In the genomic region with DNA sequence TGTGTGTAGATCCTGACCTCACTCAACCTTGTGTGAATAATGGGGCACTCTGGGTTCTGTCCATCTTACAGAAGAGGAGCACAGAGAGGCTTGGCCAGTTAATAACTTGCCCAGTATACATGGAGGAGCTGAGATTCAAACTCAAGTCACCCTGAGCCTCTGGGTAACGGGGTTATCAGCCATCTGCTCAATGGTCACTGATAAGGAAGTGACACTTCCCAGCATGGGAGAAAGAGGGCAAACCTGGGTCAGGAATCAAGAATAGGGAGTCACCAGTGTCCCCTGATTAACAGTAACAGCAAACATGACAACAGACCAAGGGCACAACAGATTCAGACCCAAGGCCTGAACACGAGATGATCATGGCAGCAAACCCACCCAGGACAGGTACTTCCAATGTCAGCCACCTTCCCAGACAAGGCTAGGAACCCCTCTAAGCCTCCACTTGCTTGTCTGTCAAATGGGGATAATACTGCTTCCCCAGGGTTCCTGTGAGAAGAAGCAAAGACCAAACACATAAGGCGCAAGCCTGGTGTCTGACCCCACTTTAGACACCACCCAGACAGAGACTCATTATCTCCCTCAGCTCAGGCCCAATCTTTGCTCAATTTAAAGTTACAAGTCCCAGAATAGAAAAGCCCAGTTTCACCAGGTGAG, we compare ENCODE assay signal across 19 cellular contexts. TPM values are rescaled to one million over a fixed set of nuclear protein-coding genes. Genes with fewer than 3 reads are reported as not detected.
DNase-seq lines count a peak whose midpoint lies in the region; ATAC-seq, FAIRE-seq and TF ChIP-seq lines count a peak whose summit lies in the region.
"Had no signal": no experiment of that assay in that cellular context is flagged by ENCODE, and none has a peak within 500 bp of the region (broad histone marks: within the 10 kb centered on the region; RNA-seq: fewer than 3 reads in every experiment).

No MANE protein-coding gene starts in this region.

- H3K36me3 Mint-ChIP-seq in activated naive CD8-positive, alpha-beta T cell treated with anti-CD3 and anti-CD28 coated beads for 36 hours: no peaks in the 10 kb centered on the region
- no peaks in the 10 kb centered on the region for H3K36me3 Mint-ChIP-seq in activated naive CD8-positive, alpha-beta T cell treated with anti-CD3 and anti-CD28 coated beads, Interleukin-2, amount 50 U/mL, for 24 hours (ENCODE audit: low read depth)
- H3K36me3 Mint-ChIP-seq: natural killer cell; stimulated activated memory B cell treated with anti-CD40 and anti-IgM and Interleukin-4, amounts not matched to agents 10 μg/mL and 1 μg/mL and 100 μg/mL, for 72 hours had no signal

- CTCF ChIA-PET in K562 (lab: Yijun Ruan, JAX; ENCODE audit: low intra/inter-chr PET ratio): no interaction called here

- POLR2A ChIA-PET in K562 (lab: Yijun Ruan, JAX): interaction anchor here (0.7 kb wide), 1 partner anchor 15 kb away, joined by 3 read pairs; no protein-coding TSS in a partner anchor

- peak overlapping the region; percentile 38 for H3K27ac Mint-ChIP-seq in activated naive CD8-positive, alpha-beta T cell treated with anti-CD3 and anti-CD28 coated beads for 36 hours
- no peak overlapping the region for H3K27ac Mint-ChIP-seq in activated naive CD8-positive, alpha-beta T cell treated with anti-CD3 and anti-CD28 coated beads, Interleukin-2, amount 50 U/mL, for 24 hours
- H3K27ac Mint-ChIP-seq: natural killer cell; stimulated activated memory B cell treated with anti-CD40 and anti-IgM and Interleukin-4, amounts not matched to agents 10 μg/mL and 1 μg/mL and 100 μg/mL, for 72 hours had no signal

- 19% methylated on average over 3 of the region's 3 CpGs for WGBS in K562 (ENCODE audit: insufficient coverage, low coverage, missing lambda C conversion rate)

- H3K9me1 ChIP-seq in K562 (ENCODE audit: control insufficient read depth, insufficient read depth, low read length): peaks cover 2% of the 10 kb centered on the region

- in situ Hi-C loops in K562 (cut with MboI): no loop called here

- H3K27me3 Mint-ChIP-seq in activated naive CD8-positive, alpha-beta T cell treated with anti-CD3 and anti-CD28 coated beads for 36 hours: peaks cover 6% of the 10 kb centered on the region
- H3K27me3 Mint-ChIP-seq in activated naive CD8-positive, alpha-beta T cell treated with anti-CD3 and anti-CD28 coated beads, Interleukin-2, amount 50 U/mL, for 24 hours: peaks cover 3% of the 10 kb centered on the region

- H3K79me2 ChIP-seq in K562 (ENCODE audit: control insufficient read depth, insufficient read depth, low read length): peaks cover 46% of the 10 kb centered on the region

- intact Hi-C loops in K562 (cut with micrococcal nuclease) (no loop called here), upper lobe of right lung (cut with DNase I) (no loop called here)

- no peak overlapping the region for H3K4me3 ChIP-seq in K562
- peak overlapping the region; percentile 44 for H3K4me3 ChIP-seq in mucosa of stomach (ENCODE audit: low read length)
- H3K4me3 ChIP-seq in upper lobe of right lung: no peak overlapping the region
- H3K4me3 ChIP-seq: PC-9 had no signal

- H3K9ac ChIP-seq in K562 (ENCODE audit: insufficient read depth in 1 of 2, low read depth in 2 of 2, low read length in 2 of 2) (peak overlapping the region in 1 of 2 experiments; percentile 4; a peak in 1 of 4 replicates), mucosa of stomach (ENCODE audit: low read length) (peak overlapping the region; percentile 11)

- H3K27ac ChIP-seq in K562 (ENCODE audit: extremely low read depth, low read depth, low read length) (no peak overlapping the region), upper lobe of right lung (peak overlapping the region; percentile 74)
- H3K27ac ChIP-seq: PC-9 had no signal

- no peak for TF ChIP-seq RAD21 in K562 (CRISPR knock-in tag; conservative IDR thresholded peaks at IDR 0.05 in 1 of 2, IDR thresholded peaks at IDR 0.05 in 1 of 2)

- no peaks in the 10 kb centered on the region for H3K9me3 ChIP-seq in K562 (replicated peaks; ENCODE audit: control insufficient read depth, insufficient read depth, low read depth, low read length)
- no peaks in the 10 kb centered on the region for H3K9me3 ChIP-seq in mucosa of stomach (ENCODE audit: control insufficient read depth, low read length)
- H3K9me3 ChIP-seq in upper lobe of right lung: no peaks in the 10 kb centered on the region

- TF ChIP-seq CTCF in K562 (IDR thresholded peaks at IDR 0.05 in 2 of 3, conservative IDR thresholded peaks at IDR 0.05 in 1 of 3; ENCODE audit: insufficient read depth in 2 of 3, low read depth in 1 of 3, low read length in 3 of 3) (no peak), upper lobe of right lung (IDR thresholded peaks at IDR 0.05) (no peak)

- no TSS peak for BruUV-seq in K562 (replicated peaks; lab: Mats Ljungman, UMichigan)

- H4K20me1 ChIP-seq in K562 (replicated peaks; ENCODE audit: control insufficient read depth, insufficient read depth, low read length): peaks cover 47% of the 10 kb centered on the region

- H3K27me3 ChIP-seq in K562 (ENCODE audit: control insufficient read depth in 2 of 2, insufficient read depth in 2 of 2, low read length in 2 of 2): no peaks in the 10 kb centered on the region
- no peaks in the 10 kb centered on the region for H3K27me3 ChIP-seq in mucosa of stomach (ENCODE audit: control insufficient read depth, insufficient read depth, low read length)
- no peaks in the 10 kb centered on the region for H3K27me3 ChIP-seq in upper lobe of right lung

- ATAC-seq in activated naive CD8-positive, alpha-beta T cell treated with anti-CD3 and anti-CD28 coated beads, Interleukin-2, amount 50 U/mL, for 24 hours: no peak
- ATAC-seq in K562 (no peak), upper lobe of right lung (no peak)
- ATAC-seq: left lobe of liver; natural killer cell; sciatic nerve; stimulated activated memory B cell treated with anti-CD40 and anti-IgM and Interleukin-4, amounts not matched to agents 10 μg/mL and 1 μg/mL and 100 μg/mL, for 72 hours had no signal

- 0 out of 2 replicates have a peak, but pooled peaks have one; percentile 13 for TF ChIP-seq EP300 in K562 (IDR thresholded peaks at IDR 0.05; ENCODE audit: low read length)

- H3K36me3 ChIP-seq in K562 (ENCODE audit: control insufficient read depth, insufficient read depth, low read length) (no peaks in the 10 kb centered on the region; the same call in 2 of the 3 replicates), mucosa of stomach (ENCODE audit: control insufficient read depth, insufficient read depth, low read length) (no peaks in the 10 kb centered on the region), upper lobe of right lung (no peaks in the 10 kb centered on the region)

- FAIRE-seq in K562 (lab: Jason Lieb, UNC): peak; percentile 48
- FAIRE-seq: G401.6 had no signal

- no peak overlapping the region for H2AFZ ChIP-seq in K562 (ENCODE audit: low read depth, low read length)
- H2AFZ ChIP-seq: PC-9 had no signal

- TF ChIP-seq POLR2A in K562 (conservative IDR thresholded peaks at IDR 0.05): no peak

- H3K4me2 ChIP-seq in K562 (ENCODE audit: insufficient read depth, low read length): no peak overlapping the region

- no peaks in the 10 kb centered on the region for H3K9me3 Mint-ChIP-seq in activated naive CD8-positive, alpha-beta T cell treated with anti-CD3 and anti-CD28 coated beads for 36 hours
- no peaks in the 10 kb centered on the region for H3K9me3 Mint-ChIP-seq in activated naive CD8-positive, alpha-beta T cell treated with anti-CD3 and anti-CD28 coated beads, Interleukin-2, amount 50 U/mL, for 24 hours
- H3K9me3 Mint-ChIP-seq: natural killer cell; stimulated activated memory B cell treated with anti-CD40 and anti-IgM and Interleukin-4, amounts not matched to agents 10 μg/mL and 1 μg/mL and 100 μg/mL, for 72 hours had no signal

- peaks cover 18% of the 10 kb centered on the region for H3K4me1 Mint-ChIP-seq in activated naive CD8-positive, alpha-beta T cell treated with anti-CD3 and anti-CD28 coated beads for 36 hours
- peaks cover 21% of the 10 kb centered on the region for H3K4me1 Mint-ChIP-seq in activated naive CD8-positive, alpha-beta T cell treated with anti-CD3 and anti-CD28 coated beads, Interleukin-2, amount 50 U/mL, for 24 hours

- DNase-seq in activated naive CD8-positive, alpha-beta T cell treated with anti-CD3 and anti-CD28 coated beads for 36 hours: no peak
- DNase-seq in activated naive CD8-positive, alpha-beta T cell treated with anti-CD3 and anti-CD28 coated beads, Interleukin-2, amount 50 U/mL, for 24 hours: no peak
- DNase-seq in K562 (ENCODE audit: extremely low read depth in 1 of 4, low spot score in 3 of 4): peak in 1 of 4 experiments; percentile 33
- no peak for DNase-seq in upper lobe of right lung
- DNase-seq in HuH-7 (ENCODE audit: low spot score): no peak
- DNase-seq in NCI-H2196 treated with DMSO at 0.1 percent for 48 hours (lab: John Stamatoyannopoulos, UW; ENCODE audit: unreplicated experiment): no peak
- DNase-seq in AG20443 (ENCODE audit: low spot score): no peak
- DNase-seq: 8988T; activated CD4-positive, alpha-beta T cell treated with anti-CD3 and anti-CD28 coated beads for 1 hour; activated gamma-delta T cell treated with Interleukin-2 at 50 U/mL for 16 hours; natural killer cell; NCI-H1436 treated with DMSO at 0.1 percent for 48 hours; NCI-H510A; PC-9 had no signal

- H3K4me1 ChIP-seq in K562 (replicated peaks in 1 of 2; ENCODE audit: control insufficient read depth in 2 of 2, insufficient read depth in 2 of 2, low read length in 2 of 2) (peaks cover 20 to 34% of the 10 kb centered on the region in 2 experiments), mucosa of stomach (ENCODE audit: control insufficient read depth, insufficient read depth, low read length) (peaks cover 75% of the 10 kb centered on the region), upper lobe of right lung (peaks cover 49% of the 10 kb centered on the region)

- H3K4me3 Mint-ChIP-seq in activated naive CD8-positive, alpha-beta T cell treated with anti-CD3 and anti-CD28 coated beads for 36 hours: no peak overlapping the region
- H3K4me3 Mint-ChIP-seq in activated naive CD8-positive, alpha-beta T cell treated with anti-CD3 and anti-CD28 coated beads, Interleukin-2, amount 50 U/mL, for 24 hours: no peak overlapping the region
- H3K4me3 Mint-ChIP-seq: natural killer cell; stimulated activated memory B cell treated with anti-CD40 and anti-IgM and Interleukin-4, amounts not matched to agents 10 μg/mL and 1 μg/mL and 100 μg/mL, for 72 hours had no signal

RNA-seq across cellular contexts. Expression of gene CCDC85C, which starts 3.6 kb away (rescaled TPM):
- 1 to 10 TPM; 6.3 to 8.9 TPM for total RNA-seq in activated naive CD8-positive, alpha-beta T cell treated with anti-CD3 and anti-CD28 coated beads for 36 hours
- total RNA-seq in K562 (2011; cell fraction: chromatin; rRNA removed; ENCODE audit: low replicate concordance): 5.9 and 10.4 TPM in 2 replicates
- 5.2 and 5.5 TPM in 2 replicates for total RNA-seq in K562 (2011; cell fraction: nucleolus; rRNA removed)
- total RNA-seq in K562 (2011; cell fraction: nucleoplasm; rRNA removed): 5.1 and 5.3 TPM in 2 replicates
- total RNA-seq in K562 (2014; rRNA removed) (6.3 and 13.5 TPM in 2 replicates), K562 (2014; rRNA removed; fragmentation: Illumina TruSeq; extraction: Trizol) (3.7 and 5.2 TPM in 2 replicates), K562 (2015; rRNA removed; fragmentation: Illumina TruSeq; extraction: Trizol) (7.0 and 7.2 TPM in 2 replicates), K562 (2021) (22.0 and 22.7 TPM in 2 replicates), upper lobe of right lung (22.6 TPM)
- polyA plus RNA-seq in K562 (2011; rRNA removed) (4.2 and 5.4 TPM in 2 replicates), K562 (2014; fragmentation: Illumina TruSeq; extraction: Trizol) (6.8 and 12.3 TPM in 2 replicates), K562 (2014; fragmentation: Nextera tagmentation; extraction: Ambion mirVana) (under 1 TPM; 0.18 to 0.27 TPM), K562 (2014; rRNA removed) (7.2 and 9.7 TPM in 2 replicates)
- 4.8 and 12.5 TPM in 2 replicates for polyA plus RNA-seq in K562 (2011; cell fraction: cytosol; rRNA removed)
- polyA plus RNA-seq in K562 (2011; cell fraction: nucleus; rRNA removed): 5.2 and 10.5 TPM in 2 replicates
- 7.1 and 9.7 TPM in 2 replicates for polyA plus RNA-seq in K562 (2012)
- polyA minus RNA-seq in K562 (2011; rRNA and poly(A)+ RNA removed): 4.5 and 5.3 TPM in 2 replicates
- 13.7 TPM in 2 replicates for polyA minus RNA-seq in K562 (2011; cell fraction: cytosol; rRNA and poly(A)+ RNA removed)
- polyA minus RNA-seq in K562 (2011; cell fraction: nucleus; rRNA and poly(A)+ RNA removed): 1.8 and 3.0 TPM in 2 replicates

RNA-seq across cellular contexts. Expression of gene HHIPL1, which starts 44.6 kb away (rescaled TPM):
- total RNA-seq in activated naive CD8-positive, alpha-beta T cell treated with anti-CD3 and anti-CD28 coated beads for 36 hours: under 1 TPM in 1 of 2 experiments, not detected in 1; 0.02 TPM
- total RNA-seq in K562 (2011; cell fraction: chromatin; rRNA removed; ENCODE audit: low replicate concordance): 0.12 TPM in 1 of 2 replicates, not detected in the other
- total RNA-seq in K562 (2011; cell fraction: nucleolus; rRNA removed): not detected in 2 replicates
- not detected in 2 replicates for total RNA-seq in K562 (2011; cell fraction: nucleoplasm; rRNA removed)
- total RNA-seq in K562 (2014; rRNA removed) (not detected in 2 replicates), K562 (2014; rRNA removed; fragmentation: Illumina TruSeq; extraction: Trizol) (not detected in 2 replicates), K562 (2015; rRNA removed; fragmentation: Illumina TruSeq; extraction: Trizol) (not detected in 2 replicates), K562 (2021) (not detected in 2 replicates), upper lobe of right lung (1.6 TPM)
- polyA plus RNA-seq in K562 (2011; rRNA removed) (not detected in 2 replicates), K562 (2014; fragmentation: Illumina TruSeq; extraction: Trizol) (not detected in 2 replicates), K562 (2014; fragmentation: Nextera tagmentation; extraction: Ambion mirVana) (not detected), K562 (2014; rRNA removed) (not detected in 2 replicates)
- polyA plus RNA-seq in K562 (2011; cell fraction: cytosol; rRNA removed): 0.03 TPM in 1 of 2 replicates, not detected in the other
- 0.01 TPM in 1 of 2 replicates, not detected in the other for polyA plus RNA-seq in K562 (2011; cell fraction: nucleus; rRNA removed)
- polyA plus RNA-seq in K562 (2012): not detected in 2 replicates
- not detected in 2 replicates for polyA minus RNA-seq in K562 (2011; rRNA and poly(A)+ RNA removed)
- not detected in 2 replicates for polyA minus RNA-seq in K562 (2011; cell fraction: cytosol; rRNA and poly(A)+ RNA removed)
- not detected in 2 replicates for polyA minus RNA-seq in K562 (2011; cell fraction: nucleus; rRNA and poly(A)+ RNA removed)
- total RNA-seq: natural killer cell had no signal
